22 cellular contexts compared by ENCODE assay signal in the genomic region with DNA sequence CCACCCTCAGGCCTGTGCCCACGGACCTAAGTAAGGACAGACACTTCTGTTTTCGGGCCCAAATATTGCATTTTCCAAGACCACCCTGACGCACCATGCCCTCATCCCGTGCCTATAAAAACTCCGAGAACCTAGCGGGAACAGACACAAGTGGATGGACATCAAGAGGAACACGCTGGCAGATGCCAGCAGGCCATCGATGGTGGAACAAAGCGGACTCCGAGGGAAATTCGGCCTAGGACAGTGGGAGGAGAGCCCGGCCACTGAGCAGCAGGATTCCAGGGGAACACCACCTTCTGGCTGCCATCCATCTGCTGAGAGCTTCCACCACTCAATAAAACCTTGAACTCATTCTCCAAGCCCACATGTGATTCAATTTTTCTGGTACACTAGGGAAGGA.
"Had no signal": no experiment of that assay in that cellular context is flagged by ENCODE, and none has a peak within 500 bp of the region (broad histone marks: within the 10 kb centered on the region; RNA-seq: fewer than 3 reads in every experiment).

No MANE protein-coding gene starts in this region.

- H3K4me3 ChIP-seq: cardiac muscle cell, sigmoid colon, transverse colon, uterus had no signal

- H3K4me1 Mint-ChIP-seq: activated B cell treated with CpG ODN at 0.5 μM for 24 hours; activated naive CD8-positive, alpha-beta T cell treated with anti-CD3 and anti-CD28 coated beads, Interleukin-2, amount 10 ng/mL, durations not matched to agents 7 days and 5 days; immature natural killer cell; stimulated activated naive B cell treated with anti-CD40 and anti-IgM and Interleukin-4, amounts not matched to agents 10 μg/mL and 1 μg/mL and 100 μg/mL, for 72 hours had no signal

- ATAC-seq: left ventricle myocardium superior; stimulated activated naive B cell treated with anti-CD40 and anti-IgM and Interleukin-4, amounts not matched to agents 10 μg/mL and 1 μg/mL and 100 μg/mL, for 72 hours had no signal

- H3K36me3 ChIP-seq: cardiac muscle cell, sigmoid colon, transverse colon, uterus had no signal

- DNase-seq: activated B cell treated with CpG ODN at 0.5 μM for 24 hours; activated CD4-positive, alpha-beta memory T cell treated with anti-CD3 and anti-CD28 coated beads for 36 hours; activated CD4-positive, alpha-beta T cell treated with anti-CD3 and anti-CD28 coated beads for 4 hours; activated naive CD4-positive, alpha-beta T cell treated with Interleukin-2 at 50 U/mL for 16 hours; activated naive CD8-positive, alpha-beta T cell treated with anti-CD3 and anti-CD28 coated beads, Interleukin-2, amount 10 ng/mL, durations not matched to agents 7 days and 5 days; activated T-cell treated with anti-CD3 and anti-CD28 coated beads, Interleukin-2, amount 50 U/mL, for 48 hours; amniotic stem cell; cortex of kidney; immature natural killer cell; left ventricle myocardium superior; occipital lobe; sigmoid colon; stimulated activated CD4-positive, alpha-beta T cell treated with anti-CD3 and anti-CD28 coated beads, Interleukin-2, amount 100 ng/mL, for 48 hours; stimulated activated CD8-positive, alpha-beta memory T cell treated with anti-CD3 and anti-CD28 coated beads, Interleukin-4, amount 100 ng/mL, for 48 hours; stimulated activated naive B cell treated with anti-CD40 and anti-IgM and Interleukin-4, amounts not matched to agents 10 μg/mL and 1 μg/mL and 100 μg/mL, for 72 hours; T-helper 9 cell; transverse colon; uterus had no signal

- H3K9me3 Mint-ChIP-seq: activated B cell treated with CpG ODN at 0.5 μM for 24 hours; activated CD4-positive, alpha-beta memory T cell treated with anti-CD3 and anti-CD28 coated beads for 36 hours; activated naive CD8-positive, alpha-beta T cell treated with anti-CD3 and anti-CD28 coated beads, Interleukin-2, amount 10 ng/mL, durations not matched to agents 7 days and 5 days; nephron; stimulated activated naive B cell treated with anti-CD40 and anti-IgM and Interleukin-4, amounts not matched to agents 10 μg/mL and 1 μg/mL and 100 μg/mL, for 72 hours had no signal

- H3K4me1 ChIP-seq: sigmoid colon, transverse colon, uterus had no signal

- H3K27me3 ChIP-seq: cardiac muscle cell, sigmoid colon, transverse colon, uterus had no signal

- H3K27ac Mint-ChIP-seq: activated B cell treated with CpG ODN at 0.5 μM for 24 hours; activated CD4-positive, alpha-beta memory T cell treated with anti-CD3 and anti-CD28 coated beads for 36 hours; activated naive CD8-positive, alpha-beta T cell treated with anti-CD3 and anti-CD28 coated beads, Interleukin-2, amount 10 ng/mL, durations not matched to agents 7 days and 5 days; immature natural killer cell; nephron; progenitor cell of endocrine pancreas; stimulated activated naive B cell treated with anti-CD40 and anti-IgM and Interleukin-4, amounts not matched to agents 10 μg/mL and 1 μg/mL and 100 μg/mL, for 72 hours had no signal

- H3K9me3 ChIP-seq: sigmoid colon, transverse colon, uterus had no signal

- H3K27me3 Mint-ChIP-seq: activated CD4-positive, alpha-beta memory T cell treated with anti-CD3 and anti-CD28 coated beads for 36 hours; activated naive CD8-positive, alpha-beta T cell treated with anti-CD3 and anti-CD28 coated beads, Interleukin-2, amount 10 ng/mL, durations not matched to agents 7 days and 5 days had no signal

- H3K4me3 Mint-ChIP-seq: activated B cell treated with CpG ODN at 0.5 μM for 24 hours; activated CD4-positive, alpha-beta memory T cell treated with anti-CD3 and anti-CD28 coated beads for 36 hours; activated naive CD8-positive, alpha-beta T cell treated with anti-CD3 and anti-CD28 coated beads, Interleukin-2, amount 10 ng/mL, durations not matched to agents 7 days and 5 days; immature natural killer cell; stimulated activated naive B cell treated with anti-CD40 and anti-IgM and Interleukin-4, amounts not matched to agents 10 μg/mL and 1 μg/mL and 100 μg/mL, for 72 hours had no signal

- H3K36me3 Mint-ChIP-seq: activated CD4-positive, alpha-beta memory T cell treated with anti-CD3 and anti-CD28 coated beads for 36 hours; activated naive CD8-positive, alpha-beta T cell treated with anti-CD3 and anti-CD28 coated beads, Interleukin-2, amount 10 ng/mL, durations not matched to agents 7 days and 5 days; immature natural killer cell; stimulated activated naive B cell treated with anti-CD40 and anti-IgM and Interleukin-4, amounts not matched to agents 10 μg/mL and 1 μg/mL and 100 μg/mL, for 72 hours had no signal

- H3K27ac ChIP-seq: cardiac muscle cell, epithelial cell of prostate, sigmoid colon, transverse colon, uterus had no signal
